ENCODE assay signal across 24 cellular contexts in the genomic region with DNA sequence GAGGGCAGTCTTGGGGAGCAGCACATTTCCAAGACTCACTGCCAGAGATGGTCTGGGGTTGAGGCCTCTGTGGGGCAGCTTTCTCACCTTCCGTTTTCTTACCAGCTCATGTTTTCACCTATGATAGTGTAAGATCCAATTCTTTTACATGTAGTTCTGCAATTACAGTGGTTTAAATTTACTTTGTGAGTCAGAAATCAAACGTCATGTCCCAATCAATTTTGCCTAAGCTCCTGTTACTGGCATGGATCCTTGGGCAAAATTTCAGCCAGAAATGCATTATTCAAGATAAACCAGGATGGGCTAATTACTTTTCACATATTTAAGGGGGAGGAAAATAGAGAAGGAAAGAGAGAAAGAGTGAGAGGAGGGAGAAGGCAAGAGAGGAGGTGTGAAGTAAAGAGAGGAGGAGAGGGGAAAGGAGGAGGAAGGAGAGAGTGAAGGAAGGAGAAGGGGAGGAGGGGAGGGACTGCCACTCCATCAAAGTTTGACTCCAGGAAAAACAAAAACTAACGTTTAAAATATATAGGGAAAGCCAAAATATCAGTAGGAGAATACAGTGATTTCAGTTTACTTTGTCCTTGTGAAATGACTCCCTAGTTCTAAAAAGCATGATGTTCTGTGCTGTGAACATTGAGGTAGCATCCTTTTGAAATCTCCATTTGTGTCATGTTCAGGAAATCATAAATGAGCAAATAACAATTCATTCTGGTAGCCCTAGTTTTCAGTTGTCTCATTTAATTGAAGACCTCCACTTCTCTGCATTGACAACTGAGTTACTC. TPM values are rescaled to one million over a fixed set of nuclear protein-coding genes. Genes with fewer than 3 reads are reported as not detected.
DNase-seq lines count a peak whose midpoint lies in the region; ATAC-seq and TF ChIP-seq lines count a peak whose summit lies in the region.
"Had no signal": no experiment of that assay in that cellular context is flagged by ENCODE, and none has a peak within 500 bp of the region (broad histone marks: within the 10 kb centered on the region; RNA-seq: fewer than 3 reads in every experiment).

No MANE protein-coding gene starts in this region.

- H3K9me3 ChIP-seq in HEK293 (ENCODE audit: control insufficient read depth, insufficient read depth, low read depth, low read length) (no peaks in the 10 kb centered on the region), body of pancreas (no peaks in the 10 kb centered on the region), hepatocyte (ENCODE audit: low read depth) (no peaks in the 10 kb centered on the region)
- H3K9me3 ChIP-seq: gastrocnemius medialis, tibial artery had no signal

- no peaks in the 10 kb centered on the region for H3K79me2 ChIP-seq in hepatocyte

- no peak for TF ChIP-seq CTCF in Calu3 (IDR thresholded peaks at IDR 0.05; ENCODE audit: unreplicated experiment)
- no peak for TF ChIP-seq CTCF in HEK293 (tag by site-specific recombination; IDR thresholded peaks at IDR 0.05)
- peak in 1 of 7 experiments; percentile 0 for TF ChIP-seq CTCF in body of pancreas (IDR thresholded peaks at IDR 0.05)
- no peak for TF ChIP-seq CTCF in hepatocyte (IDR thresholded peaks at IDR 0.05; ENCODE audit: poor library complexity)

- POLR2A ChIA-PET in HEK293 (lab: Yijun Ruan, JAX) = no interaction called here

- H3K9me2 ChIP-seq in hepatocyte (replicated peaks; ENCODE audit: insufficient read depth) = no peaks in the 10 kb centered on the region

- H3K9me3 Mint-ChIP-seq in Calu3 (ENCODE audit: low read depth, unreplicated experiment) = no peaks in the 10 kb centered on the region
- no peaks in the 10 kb centered on the region for H3K9me3 Mint-ChIP-seq in effector memory CD8-positive, alpha-beta T cell
- H3K9me3 Mint-ChIP-seq: activated naive CD8-positive, alpha-beta T cell treated with anti-CD3 and anti-CD28 coated beads, Interleukin-2, amount 50 U/mL, for 24 hours; CD4-positive, alpha-beta T cell; naive thymus-derived CD8-positive, alpha-beta T cell had no signal

- H3K4me3 ChIP-seq in HEK293 (ENCODE audit: low read depth, low read length) (no peak overlapping the region), body of pancreas (no peak overlapping the region), hepatocyte (no peak overlapping the region)
- H3K4me3 ChIP-seq: coronary artery, gastrocnemius medialis, tibial artery had no signal

- H2AFZ ChIP-seq in hepatocyte = no peak overlapping the region

- intact Hi-C loops in Calu3 (cut with micrococcal nuclease; ENCODE audit: unreplicated experiment) = no loop called here
- intact Hi-C loops in body of pancreas (cut with DNase I) = loop anchor here (5.0 kb wide), 1 partner anchor 47 kb away; no protein-coding TSS in a partner anchor

- H4K20me1 ChIP-seq in hepatocyte (ENCODE audit: insufficient read depth, poor library complexity, severe bottlenecking) = no peaks in the 10 kb centered on the region

- no peak overlapping the region for H3K27ac ChIP-seq in HEK293 (ENCODE audit: extremely low read depth, low read depth, low read length)
- H3K27ac ChIP-seq in body of pancreas = peak overlapping the region; percentile 5 to 60 (median 42)
- peak overlapping the region; percentile 47 for H3K27ac ChIP-seq in hepatocyte
- H3K27ac ChIP-seq: coronary artery, gastrocnemius medialis had no signal

- BruUV-seq in Calu3 (replicated peaks; lab: Mats Ljungman, UMichigan) = TSS peak; percentile 8

- H3K4me1 Mint-ChIP-seq in Calu3 (ENCODE audit: low read depth, unreplicated experiment) = peaks cover 70% of the 10 kb centered on the region
- peaks cover 12 to 18% of the 10 kb centered on the region in 2 donors for H3K4me1 Mint-ChIP-seq in effector memory CD8-positive, alpha-beta T cell (ENCODE audit: low read depth in 2 of 2)

- no peak for TF ChIP-seq POLR2A in body of pancreas (IDR thresholded peaks at IDR 0.05)

- H3K27ac Mint-ChIP-seq in Calu3 (ENCODE audit: unreplicated experiment) = peak overlapping the region; percentile 76
- no peak overlapping the region for H3K27ac Mint-ChIP-seq in effector memory CD8-positive, alpha-beta T cell
- H3K27ac Mint-ChIP-seq: activated CD4-positive, alpha-beta T cell treated with anti-CD3 and anti-CD28 coated beads for 36 hours; activated naive CD8-positive, alpha-beta T cell treated with anti-CD3 and anti-CD28 coated beads, Interleukin-2, amount 50 U/mL, for 24 hours; CD4-positive, alpha-beta T cell; naive thymus-derived CD8-positive, alpha-beta T cell had no signal

- no peak for ATAC-seq in body of pancreas
- ATAC-seq in GM19397 (IDR thresholded peaks at IDR 0.05; ENCODE audit: unreplicated experiment) = no peak
- no peak for ATAC-seq in effector memory CD8-positive, alpha-beta T cell (replicated peaks)
- ATAC-seq: activated CD4-positive, alpha-beta T cell treated with anti-CD3 and anti-CD28 coated beads for 36 hours; activated naive CD8-positive, alpha-beta T cell treated with anti-CD3 and anti-CD28 coated beads, Interleukin-2, amount 50 U/mL, for 24 hours; gastrocnemius medialis; naive thymus-derived CD8-positive, alpha-beta T cell; Right ventricle myocardium inferior; stimulated activated naive CD8-positive, alpha-beta T cell treated with anti-CD3 and anti-CD28 coated beads, Interleukin-15, Interleukin-2, amounts not matched to agents 100 U/mL and 50 U/mL, for 24 hours had no signal

- H3K4me1 ChIP-seq in HEK293 (ENCODE audit: control insufficient read depth, insufficient read depth, low read length) (0 out of 2 replicates have a peak, but pooled peaks cover 5% of the 10 kb centered on the region), body of pancreas (peaks cover 46% of the 10 kb centered on the region), hepatocyte (ENCODE audit: insufficient read depth) (peaks cover 19% of the 10 kb centered on the region)

- H3K27me3 ChIP-seq in body of pancreas (peaks cover 0 to 3% of the 10 kb centered on the region in 2 donors), hepatocyte (peaks cover 8% of the 10 kb centered on the region)
- H3K27me3 ChIP-seq: tibial artery had no signal

- 13 to 28% methylated on average over 3 of the region's 3 CpGs for WGBS in body of pancreas, 2 donors
- 68% methylated on average over 3 of the region's 3 CpGs for WGBS in hepatocyte (ENCODE audit: low lambda C conversion rate, missing lambda C conversion rate)

- DNase-seq in Calu3 = peak; percentile 43
- peak in 1 of 4 donors; percentile 19 for DNase-seq in body of pancreas
- DNase-seq in hepatocyte (ENCODE audit: low spot score) = no peak
- DNase-seq in T-helper 9 cell = no peak
- no peak for DNase-seq in effector memory CD8-positive, alpha-beta T cell
- no peak for DNase-seq in NCI-H187 treated with DMSO at 0.1 percent for 48 hours (lab: John Stamatoyannopoulos, UW)
- DNase-seq: activated CD4-positive, alpha-beta T cell treated with anti-CD3 and anti-CD28 coated beads for 36 hours; activated effector memory CD4-positive, alpha-beta T cell treated with Interleukin-2 at 50 U/mL for 16 hours; activated naive CD8-positive, alpha-beta T cell treated with anti-CD3 and anti-CD28 coated beads, Interleukin-2, amount 50 U/mL, for 24 hours; CD4-positive, alpha-beta T cell; DMS153; gastrocnemius medialis; kidney glomerular epithelial cell; mesendoderm; naive thymus-derived CD8-positive, alpha-beta T cell; NCI-H1417 treated with DMSO at 0.1 percent for 48 hours; NCI-H2171 treated with DMSO at 0.1 percent for 48 hours; NCI-H526; stimulated activated naive CD8-positive, alpha-beta T cell treated with anti-CD3 and anti-CD28 coated beads, Interleukin-15, Interleukin-2, amounts not matched to agents 100 U/mL and 50 U/mL, for 24 hours; tibial artery had no signal

- H3K36me3 ChIP-seq in HEK293 (ENCODE audit: control insufficient read depth in 2 of 2, insufficient read depth in 1 of 2, low read length in 2 of 2) = no peaks in the 10 kb centered on the region
- H3K36me3 ChIP-seq in body of pancreas (replicated peaks in 1 of 2; ENCODE audit: insufficient read depth in 1 of 2, low read depth in 2 of 2) = no peaks in the 10 kb centered on the region
- H3K36me3 ChIP-seq in hepatocyte (replicated peaks; ENCODE audit: insufficient read depth, low read depth) = no peaks in the 10 kb centered on the region
- H3K36me3 ChIP-seq: gastrocnemius medialis, tibial artery had no signal

- H3K36me3 Mint-ChIP-seq in Calu3 (ENCODE audit: insufficient read depth, unreplicated experiment) = peaks cover 72% of the 10 kb centered on the region
- no peaks in the 10 kb centered on the region for H3K36me3 Mint-ChIP-seq in effector memory CD8-positive, alpha-beta T cell (ENCODE audit: insufficient read depth)

- H3K27me3 Mint-ChIP-seq in Calu3 (ENCODE audit: unreplicated experiment) = no peaks in the 10 kb centered on the region
- peaks cover 36 to 56% of the 10 kb centered on the region in 2 donors for H3K27me3 Mint-ChIP-seq in effector memory CD8-positive, alpha-beta T cell

- peak overlapping the region; percentile 81 for H3K4me3 Mint-ChIP-seq in Calu3 (ENCODE audit: low read depth, unreplicated experiment)
- H3K4me3 Mint-ChIP-seq in effector memory CD8-positive, alpha-beta T cell = no peak overlapping the region
- H3K4me3 Mint-ChIP-seq: activated CD4-positive, alpha-beta T cell treated with anti-CD3 and anti-CD28 coated beads for 36 hours; activated naive CD8-positive, alpha-beta T cell treated with anti-CD3 and anti-CD28 coated beads, Interleukin-2, amount 50 U/mL, for 24 hours had no signal

- CTCF ChIA-PET in Calu3 (lab: Charles Lee) (interaction anchor here (0.7 to 1.4 kb wide), 2 partner anchors 19 to 48 kb away, joined by 8 to 15 read pairs; no protein-coding TSS in a partner anchor), HEK293 (lab: Yijun Ruan, JAX) (interaction anchor here (0.6 to 1.5 kb wide), 2 partner anchors 12 to 125 kb away, joined by 3 to 4 read pairs; no protein-coding TSS in a partner anchor)

- H3K4me2 ChIP-seq in hepatocyte = no peak overlapping the region

TF ChIP-seq in HEK293, 187 proteins besides CTCF, POLR2A, EP300 and RAD21 (continues in another document):
- TF ChIP-seq PRDM1 (tag by site-specific recombination; IDR thresholded peaks at IDR 0.05) (peak; percentile 95), ZNF433 (tag by site-specific recombination; IDR thresholded peaks at IDR 0.05; ENCODE audit: low read depth) (no peak), ZNF366 (tag by site-specific recombination; conservative IDR thresholded peaks at IDR 0.05) (peak; percentile 77)

RNA-seq across cellular contexts. Expression of a gene that starts 2.9 kb away (rescaled TPM):
- total RNA-seq in Calu3 (2022) = 68.2 and 71.2 TPM in 2 replicates
- total RNA-seq in body of pancreas = 1 to 10 TPM; 2.6 to 4.3 TPM
- total RNA-seq in hepatocyte = 3.9 and 5.2 TPM in 2 replicates
- 0.18 and 1.1 TPM in 2 replicates for polyA plus RNA-seq in hepatocyte
- total RNA-seq: naive thymus-derived CD8-positive, alpha-beta T cell had no signal
- polyA plus RNA-seq: naive thymus-derived CD8-positive, alpha-beta T cell had no signal

Comparison
In these comparisons a context has a peak if more than half of its experiments do, and no peak if none do; other contexts are left out.
1. RNA of a gene that starts 2.9 kb away (total RNA-seq): 68.2 to 71.2 TPM in Calu3; 3.9 to 5.2 TPM in hepatocyte and 2.6 to 4.3 TPM in body of pancreas; every median in the first group is over 10 times any median in the second.